In genomic region chr17:46109603-46110189, GRCh38 we compare ENCODE assay signal across 24 cellular contexts.
DNase-seq lines count a peak whose midpoint lies in the region; ATAC-seq, FAIRE-seq and TF ChIP-seq lines count a peak whose summit lies in the region.
"Had no signal": no experiment of that assay in that cellular context is flagged by ENCODE, and none has a peak within 500 bp of the region (broad histone marks: within the 10 kb centered on the region; RNA-seq: fewer than 3 reads in every experiment).

No MANE protein-coding gene starts in this region.

- intact Hi-C loops in left lung (cut with DNase I): loop anchor here in 1 of 2 donors (5.0 kb wide), 1 partner anchor 43 kb away; no protein-coding TSS in a partner anchor

- H3K27ac Mint-ChIP-seq in activated naive CD8-positive, alpha-beta T cell treated with anti-CD3 and anti-CD28 coated beads, Interleukin-2, amount 50 U/mL, for 24 hours: peak overlapping the region; percentile 24
- H3K27ac Mint-ChIP-seq in activated CD8-positive, alpha-beta T cell treated with anti-CD3 and anti-CD28 coated beads, Interleukin-2, amount 10 ng/mL, durations not matched to agents 7 days and 5 days: no peak overlapping the region

- POLR2A ChIA-PET in A549 (lab: Yijun Ruan, JAX): no interaction called here
- POLR2A ChIA-PET in activated CD8-positive, alpha-beta T cell treated with anti-CD3 and anti-CD28 coated beads, Interleukin-2, amount 10 ng/mL, durations not matched to agents 7 days and 5 days (lab: Charles Lee): no interaction called here

- H3K27ac ChIP-seq in A549: peak overlapping the region in 1 of 2 experiments; percentile 21; a peak in 1 of 6 replicates
- H3K27ac ChIP-seq in left lung: no peak overlapping the region
- H3K27ac ChIP-seq in effector memory CD4-positive, alpha-beta T cell (ENCODE audit: insufficient read depth, low read length, poor library complexity, severe bottlenecking): no peak overlapping the region
- H3K27ac ChIP-seq: coronary artery, RWPE1, skin epidermis, tibial artery had no signal

- no peaks in the 10 kb centered on the region for H3K36me3 ChIP-seq in left lung
- peaks cover 4% of the 10 kb centered on the region for H3K36me3 ChIP-seq in effector memory CD4-positive, alpha-beta T cell (ENCODE audit: control insufficient read depth, insufficient read depth, low read length)
- H3K36me3 ChIP-seq: tibial artery had no signal

- H3K27me3 Mint-ChIP-seq in activated naive CD8-positive, alpha-beta T cell treated with anti-CD3 and anti-CD28 coated beads, Interleukin-2, amount 50 U/mL, for 24 hours: no peaks in the 10 kb centered on the region
- no peaks in the 10 kb centered on the region for H3K27me3 Mint-ChIP-seq in activated CD8-positive, alpha-beta T cell treated with anti-CD3 and anti-CD28 coated beads, Interleukin-2, amount 10 ng/mL, durations not matched to agents 7 days and 5 days (ENCODE audit: low read depth)

- TF ChIP-seq POLR2A in A549 (IDR thresholded peaks at IDR 0.05; ENCODE audit: low read length): no peak

- H3K4me1 ChIP-seq in A549: peaks cover 37% of the 10 kb centered on the region
- H3K4me1 ChIP-seq in left lung: peaks cover 29 to 43% of the 10 kb centered on the region in 2 donors
- H3K4me1 ChIP-seq in effector memory CD4-positive, alpha-beta T cell (ENCODE audit: control insufficient read depth, insufficient read depth, low read length, poor library complexity, severe bottlenecking): peaks cover 19% of the 10 kb centered on the region

- H3K27me3 ChIP-seq in left lung: no peaks in the 10 kb centered on the region
- H3K27me3 ChIP-seq in effector memory CD4-positive, alpha-beta T cell (replicated peaks; ENCODE audit: control insufficient read depth, insufficient read depth, low read length, poor library complexity, severe bottlenecking): no peaks in the 10 kb centered on the region
- H3K27me3 ChIP-seq: tibial artery had no signal

- DNase-seq in A549 (ENCODE audit: low read depth in 1 of 2, low spot score in 1 of 2): no peak
- DNase-seq in EH (ENCODE audit: low read depth): peak; percentile 50
- no peak for DNase-seq in activated naive CD8-positive, alpha-beta T cell treated with anti-CD3 and anti-CD28 coated beads, Interleukin-2, amount 50 U/mL, for 24 hours
- no peak for DNase-seq in left lung
- no peak for DNase-seq in effector memory CD4-positive, alpha-beta T cell
- DNase-seq in activated CD8-positive, alpha-beta T cell treated with anti-CD3 and anti-CD28 coated beads, Interleukin-2, amount 10 ng/mL, durations not matched to agents 7 days and 5 days: no peak
- DNase-seq in activated naive CD4-positive, alpha-beta T cell treated with anti-CD3 and anti-CD28 coated beads, Interleukin-2, amount 50 U/mL, for 16 hours: no peak
- DNase-seq: activated CD4-positive, alpha-beta T cell treated with anti-CD3 and anti-CD28 coated beads for 1 hour; DMS79 treated with DMSO at 0.1 percent for 48 hours; H7; Kasumi-1; mammary epithelial cell; NCI-H1092 treated with DMSO at 0.1 percent for 48 hours; NCI-H2081 treated with DMSO at 0.1 percent for 48 hours; nephron progenitor cell; posterior cingulate gyrus; stimulated activated naive CD4-positive, alpha-beta T cell; T1000; tibial artery had no signal

- H3K4me3 Mint-ChIP-seq in activated naive CD8-positive, alpha-beta T cell treated with anti-CD3 and anti-CD28 coated beads, Interleukin-2, amount 50 U/mL, for 24 hours: no peak overlapping the region
- H3K4me3 Mint-ChIP-seq in activated CD8-positive, alpha-beta T cell treated with anti-CD3 and anti-CD28 coated beads, Interleukin-2, amount 10 ng/mL, durations not matched to agents 7 days and 5 days: no peak overlapping the region
- H3K4me3 Mint-ChIP-seq: nephron progenitor cell had no signal

- ATAC-seq in A549 (no peak), left lung (peak; percentile 55), GM18873 (IDR thresholded peaks at IDR 0.05; ENCODE audit: low FRiP score, unreplicated experiment) (no peak)
- ATAC-seq in activated naive CD8-positive, alpha-beta T cell treated with anti-CD3 and anti-CD28 coated beads, Interleukin-2, amount 50 U/mL, for 24 hours: no peak
- ATAC-seq in activated CD8-positive, alpha-beta T cell treated with anti-CD3 and anti-CD28 coated beads, Interleukin-2, amount 10 ng/mL, durations not matched to agents 7 days and 5 days: no peak

- peak; percentile 99 for FAIRE-seq in A549 (lab: Jason Lieb, UNC)
- FAIRE-seq: HTR-8/SVneo had no signal

- no peak for TF ChIP-seq RAD21 in A549 (conservative IDR thresholded peaks at IDR 0.05 in 1 of 2, IDR thresholded peaks at IDR 0.05 in 1 of 2)

- no peaks in the 10 kb centered on the region for H3K9me3 Mint-ChIP-seq in activated naive CD8-positive, alpha-beta T cell treated with anti-CD3 and anti-CD28 coated beads, Interleukin-2, amount 50 U/mL, for 24 hours
- no peaks in the 10 kb centered on the region for H3K9me3 Mint-ChIP-seq in activated CD8-positive, alpha-beta T cell treated with anti-CD3 and anti-CD28 coated beads, Interleukin-2, amount 10 ng/mL, durations not matched to agents 7 days and 5 days (ENCODE audit: insufficient read depth)
- H3K9me3 Mint-ChIP-seq: nephron progenitor cell had no signal

- H3K4me1 Mint-ChIP-seq in activated naive CD8-positive, alpha-beta T cell treated with anti-CD3 and anti-CD28 coated beads, Interleukin-2, amount 50 U/mL, for 24 hours: peaks cover 78% of the 10 kb centered on the region
- H3K4me1 Mint-ChIP-seq in activated CD8-positive, alpha-beta T cell treated with anti-CD3 and anti-CD28 coated beads, Interleukin-2, amount 10 ng/mL, durations not matched to agents 7 days and 5 days (ENCODE audit: low read depth): peaks cover 29% of the 10 kb centered on the region

- peak overlapping the region; percentile 45 for H3K4me2 ChIP-seq in A549

- CTCF ChIA-PET in A549 (lab: Yijun Ruan, JAX): interaction anchor here (0.6 to 4.2 kb wide), 12 partner anchors 9 to 177 kb away, joined by 3 to 22 read pairs (median 4); partner anchors contain the start of gene KANSL1
- CTCF ChIA-PET in activated CD8-positive, alpha-beta T cell treated with anti-CD3 and anti-CD28 coated beads, Interleukin-2, amount 10 ng/mL, durations not matched to agents 7 days and 5 days (lab: Charles Lee): interaction anchor here (1.2 to 1.7 kb wide), 2 partner anchors 16 to 103 kb away, joined by 4 to 5 read pairs; no protein-coding TSS in a partner anchor

- TF ChIP-seq EP300 in A549 (IDR thresholded peaks at IDR 0.05): 0 out of 5 replicates have a peak, but pooled peaks of 1 of the 2 experiments have one; percentile 6

- H3K36me3 Mint-ChIP-seq in activated naive CD8-positive, alpha-beta T cell treated with anti-CD3 and anti-CD28 coated beads, Interleukin-2, amount 50 U/mL, for 24 hours (ENCODE audit: low read depth): peaks cover 8% of the 10 kb centered on the region
- peaks cover 5% of the 10 kb centered on the region for H3K36me3 Mint-ChIP-seq in activated CD8-positive, alpha-beta T cell treated with anti-CD3 and anti-CD28 coated beads, Interleukin-2, amount 10 ng/mL, durations not matched to agents 7 days and 5 days (ENCODE audit: low read depth)

- 50% methylated on average over 2 of the region's 2 CpGs for WGBS in A549 (ENCODE audit: missing lambda C conversion rate)

- no peaks in the 10 kb centered on the region for H3K9me3 ChIP-seq in A549
- no peaks in the 10 kb centered on the region for H3K9me3 ChIP-seq in left lung
- H3K9me3 ChIP-seq in effector memory CD4-positive, alpha-beta T cell (ENCODE audit: control insufficient read depth, low read length): no peaks in the 10 kb centered on the region
- H3K9me3 ChIP-seq: tibial artery had no signal

- TF ChIP-seq CTCF in A549 (IDR thresholded peaks at IDR 0.05): no peak
- no peak for TF ChIP-seq CTCF in left lung (IDR thresholded peaks at IDR 0.05)

- no peak overlapping the region for H3K4me3 ChIP-seq in A549
- H3K4me3 ChIP-seq in left lung: no peak overlapping the region
- H3K4me3 ChIP-seq in effector memory CD4-positive, alpha-beta T cell (ENCODE audit: insufficient read depth, low read depth, low read length, poor library complexity, severe bottlenecking): no peak overlapping the region
- H3K4me3 ChIP-seq: coronary artery, skin epidermis, tibial artery had no signal

TF ChIP-seq in A549, 52 proteins besides CTCF, POLR2A, EP300 and RAD21:
- TF ChIP-seq HDAC2 (IDR thresholded peaks at IDR 0.05) (no peak), ATOH8 (CRISPR knock-in tag; IDR thresholded peaks at IDR 0.05; ENCODE audit: low read depth) (0 out of 2 replicates have a peak, but pooled peaks have one; percentile 19), TFCP2L1 (CRISPR knock-in tag; IDR thresholded peaks at IDR 0.05) (0 out of 2 replicates have a peak, but pooled peaks have one; percentile 29), NR3C1 (IDR thresholded peaks at IDR 0.05) (no peak), MAZ (IDR thresholded peaks at IDR 0.05; ENCODE audit: borderline replicate concordance, low read depth, low read length) (no peak)
